Comparison of ENCODE assay signal across 9 cellular contexts in the genomic region with DNA sequence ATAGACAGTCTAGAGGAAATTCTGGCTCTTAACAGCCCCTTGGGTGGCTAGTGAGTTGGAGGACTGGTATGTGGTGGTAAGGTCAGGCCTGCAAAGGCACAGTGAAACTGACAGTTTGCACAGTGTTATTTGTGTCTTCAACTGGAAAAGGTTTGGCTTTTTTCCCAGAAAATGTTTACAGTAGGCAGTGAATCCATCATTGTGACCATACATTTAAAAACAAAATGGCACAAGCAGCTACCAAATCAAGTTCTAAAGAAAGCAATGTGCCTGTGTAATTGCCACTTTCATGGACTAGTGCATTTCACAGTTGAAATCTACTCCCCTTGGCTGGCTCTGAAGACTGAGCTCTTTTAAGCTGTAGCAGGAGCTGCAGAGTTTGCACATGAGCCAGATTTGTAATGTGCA. TPM values are rescaled to one million over a fixed set of nuclear protein-coding genes. Genes with fewer than 3 reads are reported as not detected.
DNase-seq lines count a peak whose midpoint lies in the region; ATAC-seq and TF ChIP-seq lines count a peak whose summit lies in the region.
"Had no signal": no experiment of that assay in that cellular context is flagged by ENCODE, and none has a peak within 500 bp of the region (broad histone marks: within the 10 kb centered on the region; RNA-seq: fewer than 3 reads in every experiment).

No MANE protein-coding gene starts in this region.

- no peak for TF ChIP-seq POLR2A in prostate gland (IDR thresholded peaks at IDR 0.05)

- no peaks in the 10 kb centered on the region for H3K27me3 ChIP-seq in prostate gland (replicated peaks; ENCODE audit: insufficient read depth)
- no peaks in the 10 kb centered on the region for H3K27me3 ChIP-seq in left lung

- H3K9me3 ChIP-seq in prostate gland (no peaks in the 10 kb centered on the region), left lung (no peaks in the 10 kb centered on the region)

- H3K4me3 ChIP-seq in prostate gland, result no peak overlapping the region
- H3K4me3 ChIP-seq in left lung, result no peak overlapping the region

- no peak for ATAC-seq in HG02678 (IDR thresholded peaks at IDR 0.05; ENCODE audit: unreplicated experiment)
- no peak for ATAC-seq in GM21526 (IDR thresholded peaks at IDR 0.05; ENCODE audit: low FRiP score, unreplicated experiment)
- no peak for ATAC-seq in left lung

- H3K27ac ChIP-seq in epithelial cell of prostate (peak overlapping the region; percentile 2), prostate gland (no peak overlapping the region), left lung (no peak overlapping the region)

- intact Hi-C loops in prostate gland (cut with DNase I) (no loop called here), left lung (cut with DNase I) (no loop called here)

- DNase-seq in GM04503 (ENCODE audit: low read depth), result peak; percentile 88
- DNase-seq in NCI-H345 (lab: John Stamatoyannopoulos, UW), result peak; percentile 96
- peak; percentile 57 for DNase-seq in epithelial cell of prostate (ENCODE audit: low read depth, low spot score)
- DNase-seq in prostate gland (ENCODE audit: low spot score), result peak; percentile 36
- no peak for DNase-seq in GF-D8 (lab: John Stamatoyannopoulos, UW)
- DNase-seq in left lung, result no peak

- no peaks in the 10 kb centered on the region for H3K36me3 ChIP-seq in prostate gland
- peaks cover 0 to 28% of the 10 kb centered on the region in 2 donors for H3K36me3 ChIP-seq in left lung

- no peak for TF ChIP-seq CTCF in prostate gland (IDR thresholded peaks at IDR 0.05)
- TF ChIP-seq CTCF in left lung (IDR thresholded peaks at IDR 0.05), result no peak

- H3K4me1 ChIP-seq in prostate gland (replicated peaks), result peaks cover 2% of the 10 kb centered on the region
- H3K4me1 ChIP-seq in left lung, result no peaks in the 10 kb centered on the region

RNA-seq across cellular contexts. Expression of gene ATPAF1, which starts 24.8 kb away (rescaled TPM):
- 10 to 100 TPM; 52.2 to 71.3 TPM for total RNA-seq in prostate gland
- 10 to 100 TPM; 34.3 to 45.2 TPM for total RNA-seq in left lung

RNA-seq across cellular contexts. Expression of gene MOB3C, which starts 26.8 kb away (rescaled TPM):
- total RNA-seq in prostate gland (10 to 100 TPM; 19.4 to 19.7 TPM), left lung (10 to 100 TPM; 16.0 to 21.3 TPM)

RNA-seq across cellular contexts. Expression of gene TEX38, which starts 28.3 kb away (rescaled TPM):
- total RNA-seq in prostate gland, result 10 to 100 TPM in 1 of 2 donors, not detected in 1; 30.6 TPM
- not detected for total RNA-seq in left lung
- total RNA-seq: T-helper 2 cell treated with Interferon-gamma antibody and Interleukin-4, amounts not matched to agents 100 ng/mL and 5 ng/mL, for 36 hours had no signal

RNA-seq across cellular contexts. Expression of gene MKNK1, which starts 39.3 kb away (rescaled TPM):
- total RNA-seq in prostate gland, result 10 to 100 TPM; 28.1 to 37.8 TPM
- total RNA-seq in left lung, result 10 to 100 TPM; 42.2 to 96.0 TPM

Comparison
In these comparisons a context has a peak if more than half of its experiments do, and no peak if none do; other contexts are left out.
1. DNase-seq: peak in GM04503 (single experiment), NCI-H345 (single experiment), epithelial cell of prostate (single experiment) and prostate gland (single experiment); none in GF-D8 (single experiment) and left lung (0 of 2).